Comparison of ENCODE assay signal across 1 cellular context in genomic region chr5:64792474-64792873, GRCh38.
TF ChIP-seq lines count a peak whose summit lies in the region.

No MANE protein-coding gene starts in this region.

TF ChIP-seq in HepG2, 621 proteins besides CTCF, POLR2A, EP300 and RAD21:
- TF ChIP-seq SATB2 (CRISPR knock-in tag; IDR thresholded peaks at IDR 0.05) = no peak
- TF ChIP-seq ZBTB8A (CRISPR knock-in tag; IDR thresholded peaks at IDR 0.05; ENCODE audit: borderline replicate concordance, low read depth) = no peak
- TF ChIP-seq MAFK (conservative IDR thresholded peaks at IDR 0.05 in 1 of 2, IDR thresholded peaks at IDR 0.05 in 1 of 2; ENCODE audit: low read length in 2 of 2) = no peak
- TF ChIP-seq, protein P1, sequence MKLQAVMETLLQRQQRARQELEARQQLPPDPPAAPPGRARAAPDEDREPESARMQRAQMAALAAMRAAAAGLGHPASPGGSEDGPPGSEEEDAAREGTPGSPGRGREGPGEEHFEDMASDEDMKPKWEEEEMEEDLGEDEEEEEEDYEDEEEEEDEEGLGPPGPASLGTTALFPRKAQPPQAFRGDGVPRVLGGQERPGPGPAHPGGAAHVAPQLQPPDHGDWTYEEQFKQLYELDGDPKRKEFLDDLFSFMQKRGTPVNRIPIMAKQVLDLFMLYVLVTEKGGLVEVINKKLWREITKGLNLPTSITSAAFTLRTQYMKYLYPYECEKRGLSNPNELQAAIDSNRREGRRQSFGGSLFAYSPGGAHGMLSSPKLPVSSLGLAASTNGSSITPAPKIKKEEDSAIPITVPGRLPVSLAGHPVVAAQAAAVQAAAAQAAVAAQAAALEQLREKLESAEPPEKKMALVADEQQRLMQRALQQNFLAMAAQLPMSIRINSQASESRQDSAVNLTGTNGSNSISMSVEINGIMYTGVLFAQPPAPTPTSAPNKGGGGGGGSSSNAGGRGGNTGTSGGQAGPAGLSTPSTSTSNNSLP (IDR thresholded peaks at IDR 0.05; ENCODE audit: low read depth, low read length) = peak; percentile 47; the same call in 1 of the 2 replicates
- TF ChIP-seq, protein P2, sequence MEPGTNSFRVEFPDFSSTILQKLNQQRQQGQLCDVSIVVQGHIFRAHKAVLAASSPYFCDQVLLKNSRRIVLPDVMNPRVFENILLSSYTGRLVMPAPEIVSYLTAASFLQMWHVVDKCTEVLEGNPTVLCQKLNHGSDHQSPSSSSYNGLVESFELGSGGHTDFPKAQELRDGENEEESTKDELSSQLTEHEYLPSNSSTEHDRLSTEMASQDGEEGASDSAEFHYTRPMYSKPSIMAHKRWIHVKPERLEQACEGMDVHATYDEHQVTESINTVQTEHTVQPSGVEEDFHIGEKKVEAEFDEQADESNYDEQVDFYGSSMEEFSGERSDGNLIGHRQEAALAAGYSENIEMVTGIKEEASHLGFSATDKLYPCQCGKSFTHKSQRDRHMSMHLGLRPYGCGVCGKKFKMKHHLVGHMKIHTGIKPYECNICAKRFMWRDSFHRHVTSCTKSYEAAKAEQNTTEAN (CRISPR knock-in tag; conservative IDR thresholded peaks at IDR 0.05) = no peak
- TF ChIP-seq, protein P3, sequence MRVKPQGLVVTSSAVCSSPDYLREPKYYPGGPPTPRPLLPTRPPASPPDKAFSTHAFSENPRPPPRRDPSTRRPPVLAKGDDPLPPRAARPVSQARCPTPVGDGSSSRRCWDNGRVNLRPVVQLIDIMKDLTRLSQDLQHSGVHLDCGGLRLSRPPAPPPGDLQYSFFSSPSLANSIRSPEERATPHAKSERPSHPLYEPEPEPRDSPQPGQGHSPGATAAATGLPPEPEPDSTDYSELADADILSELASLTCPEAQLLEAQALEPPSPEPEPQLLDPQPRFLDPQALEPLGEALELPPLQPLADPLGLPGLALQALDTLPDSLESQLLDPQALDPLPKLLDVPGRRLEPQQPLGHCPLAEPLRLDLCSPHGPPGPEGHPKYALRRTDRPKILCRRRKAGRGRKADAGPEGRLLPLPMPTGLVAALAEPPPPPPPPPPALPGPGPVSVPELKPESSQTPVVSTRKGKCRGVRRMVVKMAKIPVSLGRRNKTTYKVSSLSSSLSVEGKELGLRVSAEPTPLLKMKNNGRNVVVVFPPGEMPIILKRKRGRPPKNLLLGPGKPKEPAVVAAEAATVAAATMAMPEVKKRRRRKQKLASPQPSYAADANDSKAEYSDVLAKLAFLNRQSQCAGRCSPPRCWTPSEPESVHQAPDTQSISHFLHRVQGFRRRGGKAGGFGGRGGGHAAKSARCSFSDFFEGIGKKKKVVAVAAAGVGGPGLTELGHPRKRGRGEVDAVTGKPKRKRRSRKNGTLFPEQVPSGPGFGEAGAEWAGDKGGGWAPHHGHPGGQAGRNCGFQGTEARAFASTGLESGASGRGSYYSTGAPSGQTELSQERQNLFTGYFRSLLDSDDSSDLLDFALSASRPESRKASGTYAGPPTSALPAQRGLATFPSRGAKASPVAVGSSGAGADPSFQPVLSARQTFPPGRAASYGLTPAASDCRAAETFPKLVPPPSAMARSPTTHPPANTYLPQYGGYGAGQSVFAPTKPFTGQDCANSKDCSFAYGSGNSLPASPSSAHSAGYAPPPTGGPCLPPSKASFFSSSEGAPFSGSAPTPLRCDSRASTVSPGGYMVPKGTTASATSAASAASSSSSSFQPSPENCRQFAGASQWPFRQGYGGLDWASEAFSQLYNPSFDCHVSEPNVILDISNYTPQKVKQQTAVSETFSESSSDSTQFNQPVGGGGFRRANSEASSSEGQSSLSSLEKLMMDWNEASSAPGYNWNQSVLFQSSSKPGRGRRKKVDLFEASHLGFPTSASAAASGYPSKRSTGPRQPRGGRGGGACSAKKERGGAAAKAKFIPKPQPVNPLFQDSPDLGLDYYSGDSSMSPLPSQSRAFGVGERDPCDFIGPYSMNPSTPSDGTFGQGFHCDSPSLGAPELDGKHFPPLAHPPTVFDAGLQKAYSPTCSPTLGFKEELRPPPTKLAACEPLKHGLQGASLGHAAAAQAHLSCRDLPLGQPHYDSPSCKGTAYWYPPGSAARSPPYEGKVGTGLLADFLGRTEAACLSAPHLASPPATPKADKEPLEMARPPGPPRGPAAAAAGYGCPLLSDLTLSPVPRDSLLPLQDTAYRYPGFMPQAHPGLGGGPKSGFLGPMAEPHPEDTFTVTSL (CRISPR knock-in tag; IDR thresholded peaks at IDR 0.05; ENCODE audit: borderline replicate concordance) = peak; percentile 17; the same call in 1 of the 2 replicates
- peak; percentile 36; the same call in 1 of the 2 replicates for TF ChIP-seq HNF4A (CRISPR knock-in tag; IDR thresholded peaks at IDR 0.05)
- TF ChIP-seq NFATC3 (CRISPR knock-in tag; IDR thresholded peaks at IDR 0.05) = no peak
- TF ChIP-seq ZNF253 (CRISPR knock-in tag; IDR thresholded peaks at IDR 0.05; ENCODE audit: borderline replicate concordance) = no peak
- TF ChIP-seq ZFX (CRISPR knock-in tag; IDR thresholded peaks at IDR 0.05; ENCODE audit: low read depth) = no peak
- TF ChIP-seq HMG20A (CRISPR knock-in tag; IDR thresholded peaks at IDR 0.05; ENCODE audit: borderline replicate concordance) = 0 out of 2 replicates have a peak, but pooled peaks have one; percentile 19
- TF ChIP-seq ZSCAN5A (CRISPR knock-in tag; IDR thresholded peaks at IDR 0.05; ENCODE audit: borderline replicate concordance) = no peak
- no peak for TF ChIP-seq ATF6 (CRISPR knock-in tag; conservative IDR thresholded peaks at IDR 0.05)
- TF ChIP-seq DMAP1 (CRISPR knock-in tag; IDR thresholded peaks at IDR 0.05) = no peak
- TF ChIP-seq ZNF670 (CRISPR knock-in tag; IDR thresholded peaks at IDR 0.05; ENCODE audit: borderline replicate concordance) = no peak
